Comparison of ENCODE assay signal across 1 cellular context in the genomic region with DNA sequence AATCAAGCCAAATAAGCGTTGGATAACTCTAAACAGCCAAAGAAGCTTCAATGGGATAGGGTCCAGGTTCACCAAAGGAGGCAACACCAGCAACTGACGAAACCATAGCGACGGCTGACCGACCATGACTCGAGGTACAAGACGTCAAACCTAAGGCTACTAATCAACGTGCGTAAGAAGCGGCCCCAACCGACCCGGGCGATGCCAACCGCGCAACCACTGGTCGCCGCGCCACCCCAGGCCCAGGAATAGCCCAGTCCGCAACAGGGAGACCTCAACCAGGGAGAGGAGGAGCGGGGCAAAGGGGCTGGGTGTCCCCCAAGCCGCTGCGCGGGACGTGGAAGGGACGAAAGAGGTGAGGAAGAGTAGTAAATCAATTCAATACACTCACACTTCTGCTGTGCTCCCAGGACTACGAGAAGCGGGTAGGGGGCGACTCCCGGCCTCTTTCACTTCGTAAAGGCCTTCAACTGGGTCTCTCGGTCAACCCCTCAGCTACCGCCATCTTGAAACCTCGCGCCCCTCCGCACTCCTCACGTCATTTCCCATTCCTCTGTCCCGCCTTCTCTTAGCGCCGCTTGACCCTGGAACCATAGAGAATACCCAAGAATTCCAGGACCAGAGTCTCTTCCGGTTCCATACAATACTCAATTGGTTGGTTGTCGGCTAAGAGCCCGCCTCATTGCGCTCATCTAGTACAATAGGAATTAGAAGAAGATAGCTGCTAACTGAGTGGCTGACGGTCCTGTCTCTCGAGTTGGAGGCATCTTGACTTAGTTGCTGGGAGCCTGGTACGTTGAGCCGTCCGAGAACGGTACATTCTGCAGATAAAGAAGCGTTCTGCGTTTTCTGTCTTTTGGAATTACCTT.
TF ChIP-seq lines count a peak whose summit lies in the region.

A gene with protein sequence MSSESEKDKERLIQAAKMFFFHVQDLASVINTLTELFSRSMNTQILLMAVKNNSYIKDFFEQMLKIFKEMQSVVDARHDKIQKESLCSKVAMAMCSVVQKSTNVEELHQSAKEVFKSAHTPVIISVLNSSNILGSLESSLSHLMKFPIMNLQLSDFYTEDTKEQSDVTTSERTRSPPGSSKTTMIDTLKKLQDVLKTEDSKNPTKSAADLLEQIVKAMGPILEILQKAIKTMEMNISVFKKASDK (plus strand): TSS at position 710 of the 869 bp plus-strand sequence. CDS start 19,266 bp downstream, outside the sequence.
A gene (minus strand): TSS at position 518 of the 869 bp plus-strand sequence. CDS start 2,095 bp downstream, outside the sequence.

TF ChIP-seq in K562, 482 proteins besides CTCF, POLR2A, EP300 and RAD21 (continued from another document and continues in another):
- TF ChIP-seq, protein P1, sequence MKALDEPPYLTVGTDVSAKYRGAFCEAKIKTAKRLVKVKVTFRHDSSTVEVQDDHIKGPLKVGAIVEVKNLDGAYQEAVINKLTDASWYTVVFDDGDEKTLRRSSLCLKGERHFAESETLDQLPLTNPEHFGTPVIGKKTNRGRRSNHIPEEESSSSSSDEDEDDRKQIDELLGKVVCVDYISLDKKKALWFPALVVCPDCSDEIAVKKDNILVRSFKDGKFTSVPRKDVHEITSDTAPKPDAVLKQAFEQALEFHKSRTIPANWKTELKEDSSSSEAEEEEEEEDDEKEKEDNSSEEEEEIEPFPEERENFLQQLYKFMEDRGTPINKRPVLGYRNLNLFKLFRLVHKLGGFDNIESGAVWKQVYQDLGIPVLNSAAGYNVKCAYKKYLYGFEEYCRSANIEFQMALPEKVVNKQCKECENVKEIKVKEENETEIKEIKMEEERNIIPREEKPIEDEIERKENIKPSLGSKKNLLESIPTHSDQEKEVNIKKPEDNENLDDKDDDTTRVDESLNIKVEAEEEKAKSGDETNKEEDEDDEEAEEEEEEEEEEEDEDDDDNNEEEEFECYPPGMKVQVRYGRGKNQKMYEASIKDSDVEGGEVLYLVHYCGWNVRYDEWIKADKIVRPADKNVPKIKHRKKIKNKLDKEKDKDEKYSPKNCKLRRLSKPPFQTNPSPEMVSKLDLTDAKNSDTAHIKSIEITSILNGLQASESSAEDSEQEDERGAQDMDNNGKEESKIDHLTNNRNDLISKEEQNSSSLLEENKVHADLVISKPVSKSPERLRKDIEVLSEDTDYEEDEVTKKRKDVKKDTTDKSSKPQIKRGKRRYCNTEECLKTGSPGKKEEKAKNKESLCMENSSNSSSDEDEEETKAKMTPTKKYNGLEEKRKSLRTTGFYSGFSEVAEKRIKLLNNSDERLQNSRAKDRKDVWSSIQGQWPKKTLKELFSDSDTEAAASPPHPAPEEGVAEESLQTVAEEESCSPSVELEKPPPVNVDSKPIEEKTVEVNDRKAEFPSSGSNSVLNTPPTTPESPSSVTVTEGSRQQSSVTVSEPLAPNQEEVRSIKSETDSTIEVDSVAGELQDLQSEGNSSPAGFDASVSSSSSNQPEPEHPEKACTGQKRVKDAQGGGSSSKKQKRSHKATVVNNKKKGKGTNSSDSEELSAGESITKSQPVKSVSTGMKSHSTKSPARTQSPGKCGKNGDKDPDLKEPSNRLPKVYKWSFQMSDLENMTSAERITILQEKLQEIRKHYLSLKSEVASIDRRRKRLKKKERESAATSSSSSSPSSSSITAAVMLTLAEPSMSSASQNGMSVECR (CRISPR knock-in tag; IDR thresholded peaks at IDR 0.05) = 0 out of 2 replicates have a peak, but pooled peaks have one; percentile 44
- TF ChIP-seq, protein P2, sequence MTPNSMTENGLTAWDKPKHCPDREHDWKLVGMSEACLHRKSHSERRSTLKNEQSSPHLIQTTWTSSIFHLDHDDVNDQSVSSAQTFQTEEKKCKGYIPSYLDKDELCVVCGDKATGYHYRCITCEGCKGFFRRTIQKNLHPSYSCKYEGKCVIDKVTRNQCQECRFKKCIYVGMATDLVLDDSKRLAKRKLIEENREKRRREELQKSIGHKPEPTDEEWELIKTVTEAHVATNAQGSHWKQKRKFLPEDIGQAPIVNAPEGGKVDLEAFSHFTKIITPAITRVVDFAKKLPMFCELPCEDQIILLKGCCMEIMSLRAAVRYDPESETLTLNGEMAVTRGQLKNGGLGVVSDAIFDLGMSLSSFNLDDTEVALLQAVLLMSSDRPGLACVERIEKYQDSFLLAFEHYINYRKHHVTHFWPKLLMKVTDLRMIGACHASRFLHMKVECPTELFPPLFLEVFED (CRISPR knock-in tag; conservative IDR thresholded peaks at IDR 0.05) = no peak
- TF ChIP-seq, protein P3, sequence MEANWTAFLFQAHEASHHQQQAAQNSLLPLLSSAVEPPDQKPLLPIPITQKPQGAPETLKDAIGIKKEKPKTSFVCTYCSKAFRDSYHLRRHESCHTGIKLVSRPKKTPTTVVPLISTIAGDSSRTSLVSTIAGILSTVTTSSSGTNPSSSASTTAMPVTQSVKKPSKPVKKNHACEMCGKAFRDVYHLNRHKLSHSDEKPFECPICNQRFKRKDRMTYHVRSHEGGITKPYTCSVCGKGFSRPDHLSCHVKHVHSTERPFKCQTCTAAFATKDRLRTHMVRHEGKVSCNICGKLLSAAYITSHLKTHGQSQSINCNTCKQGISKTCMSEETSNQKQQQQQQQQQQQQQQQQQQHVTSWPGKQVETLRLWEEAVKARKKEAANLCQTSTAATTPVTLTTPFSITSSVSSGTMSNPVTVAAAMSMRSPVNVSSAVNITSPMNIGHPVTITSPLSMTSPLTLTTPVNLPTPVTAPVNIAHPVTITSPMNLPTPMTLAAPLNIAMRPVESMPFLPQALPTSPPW (CRISPR knock-in tag; IDR thresholded peaks at IDR 0.05) = peak; percentile 47; the same call in 1 of the 2 replicates
- no peak for TF ChIP-seq TRIM24 (IDR thresholded peaks at IDR 0.05)
- TF ChIP-seq HCFC1 (IDR thresholded peaks at IDR 0.05; ENCODE audit: low read depth, low read length) = peak; percentile 61
- peak; percentile 52 for TF ChIP-seq CHD2 (IDR thresholded peaks at IDR 0.05; ENCODE audit: low read depth, low read length)
- TF ChIP-seq, protein P4, sequence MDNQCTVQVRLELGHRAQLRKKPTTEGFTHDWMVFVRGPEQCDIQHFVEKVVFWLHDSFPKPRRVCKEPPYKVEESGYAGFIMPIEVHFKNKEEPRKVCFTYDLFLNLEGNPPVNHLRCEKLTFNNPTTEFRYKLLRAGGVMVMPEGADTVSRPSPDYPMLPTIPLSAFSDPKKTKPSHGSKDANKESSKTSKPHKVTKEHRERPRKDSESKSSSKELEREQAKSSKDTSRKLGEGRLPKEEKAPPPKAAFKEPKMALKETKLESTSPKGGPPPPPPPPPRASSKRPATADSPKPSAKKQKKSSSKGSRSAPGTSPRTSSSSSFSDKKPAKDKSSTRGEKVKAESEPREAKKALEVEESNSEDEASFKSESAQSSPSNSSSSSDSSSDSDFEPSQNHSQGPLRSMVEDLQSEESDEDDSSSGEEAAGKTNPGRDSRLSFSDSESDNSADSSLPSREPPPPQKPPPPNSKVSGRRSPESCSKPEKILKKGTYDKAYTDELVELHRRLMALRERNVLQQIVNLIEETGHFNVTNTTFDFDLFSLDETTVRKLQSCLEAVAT (IDR thresholded peaks at IDR 0.05) = no peak
- peak; percentile 55 for TF ChIP-seq HNRNPLL (IDR thresholded peaks at IDR 0.05; ENCODE audit: low read depth, low read length, poor library complexity, severe bottlenecking)
- TF ChIP-seq POLR2B (IDR thresholded peaks at IDR 0.05; ENCODE audit: low read depth, partially characterized antibody) = peak; percentile 70
- TF ChIP-seq FOXP1 (CRISPR knock-in tag; IDR thresholded peaks at IDR 0.05) = no peak
- TF ChIP-seq RB1 (IDR thresholded peaks at IDR 0.05; ENCODE audit: low read depth) = 0 out of 2 replicates have a peak, but pooled peaks have one; percentile 17
- TF ChIP-seq CXXC5 (CRISPR knock-in tag; IDR thresholded peaks at IDR 0.05) = peak; percentile 77; the same call in 1 of the 2 replicates
- TF ChIP-seq, protein P5, sequence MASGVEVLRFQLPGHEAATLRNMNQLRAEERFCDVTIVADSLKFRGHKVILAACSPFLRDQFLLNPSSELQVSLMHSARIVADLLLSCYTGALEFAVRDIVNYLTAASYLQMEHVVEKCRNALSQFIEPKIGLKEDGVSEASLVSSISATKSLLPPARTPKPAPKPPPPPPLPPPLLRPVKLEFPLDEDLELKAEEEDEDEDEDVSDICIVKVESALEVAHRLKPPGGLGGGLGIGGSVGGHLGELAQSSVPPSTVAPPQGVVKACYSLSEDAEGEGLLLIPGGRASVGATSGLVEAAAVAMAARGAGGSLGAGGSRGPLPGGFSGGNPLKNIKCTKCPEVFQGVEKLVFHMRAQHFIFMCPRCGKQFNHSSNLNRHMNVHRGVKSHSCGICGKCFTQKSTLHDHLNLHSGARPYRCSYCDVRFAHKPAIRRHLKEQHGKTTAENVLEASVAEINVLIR (CRISPR knock-in tag; IDR thresholded peaks at IDR 0.05) = peak; percentile 48
- peak; percentile 30 for TF ChIP-seq PHF20 (IDR thresholded peaks at IDR 0.05; ENCODE audit: partially characterized antibody)
- no peak for TF ChIP-seq ZNF384 (IDR thresholded peaks at IDR 0.05; ENCODE audit: low read depth, low read length)
- TF ChIP-seq ARHGAP35 (IDR thresholded peaks at IDR 0.05; ENCODE audit: partially characterized antibody) = no peak
- TF ChIP-seq PHF8 (IDR thresholded peaks at IDR 0.05; ENCODE audit: borderline replicate concordance, low read length) = peak; percentile 79; the same call in 1 of the 2 replicates
- TF ChIP-seq, protein P6, sequence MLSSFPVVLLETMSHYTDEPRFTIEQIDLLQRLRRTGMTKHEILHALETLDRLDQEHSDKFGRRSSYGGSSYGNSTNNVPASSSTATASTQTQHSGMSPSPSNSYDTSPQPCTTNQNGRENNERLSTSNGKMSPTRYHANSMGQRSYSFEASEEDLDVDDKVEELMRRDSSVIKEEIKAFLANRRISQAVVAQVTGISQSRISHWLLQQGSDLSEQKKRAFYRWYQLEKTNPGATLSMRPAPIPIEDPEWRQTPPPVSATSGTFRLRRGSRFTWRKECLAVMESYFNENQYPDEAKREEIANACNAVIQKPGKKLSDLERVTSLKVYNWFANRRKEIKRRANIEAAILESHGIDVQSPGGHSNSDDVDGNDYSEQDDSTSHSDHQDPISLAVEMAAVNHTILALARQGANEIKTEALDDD (IDR thresholded peaks at IDR 0.05) = 0 out of 2 replicates have a peak, but pooled peaks have one; percentile 56
- TF ChIP-seq CREB1 (IDR thresholded peaks at IDR 0.05) = peak; percentile 53; the same call in 1 of the 2 replicates
- no peak for TF ChIP-seq CREB1 (CRISPR knock-in tag; IDR thresholded peaks at IDR 0.05)
- TF ChIP-seq, protein P7, sequence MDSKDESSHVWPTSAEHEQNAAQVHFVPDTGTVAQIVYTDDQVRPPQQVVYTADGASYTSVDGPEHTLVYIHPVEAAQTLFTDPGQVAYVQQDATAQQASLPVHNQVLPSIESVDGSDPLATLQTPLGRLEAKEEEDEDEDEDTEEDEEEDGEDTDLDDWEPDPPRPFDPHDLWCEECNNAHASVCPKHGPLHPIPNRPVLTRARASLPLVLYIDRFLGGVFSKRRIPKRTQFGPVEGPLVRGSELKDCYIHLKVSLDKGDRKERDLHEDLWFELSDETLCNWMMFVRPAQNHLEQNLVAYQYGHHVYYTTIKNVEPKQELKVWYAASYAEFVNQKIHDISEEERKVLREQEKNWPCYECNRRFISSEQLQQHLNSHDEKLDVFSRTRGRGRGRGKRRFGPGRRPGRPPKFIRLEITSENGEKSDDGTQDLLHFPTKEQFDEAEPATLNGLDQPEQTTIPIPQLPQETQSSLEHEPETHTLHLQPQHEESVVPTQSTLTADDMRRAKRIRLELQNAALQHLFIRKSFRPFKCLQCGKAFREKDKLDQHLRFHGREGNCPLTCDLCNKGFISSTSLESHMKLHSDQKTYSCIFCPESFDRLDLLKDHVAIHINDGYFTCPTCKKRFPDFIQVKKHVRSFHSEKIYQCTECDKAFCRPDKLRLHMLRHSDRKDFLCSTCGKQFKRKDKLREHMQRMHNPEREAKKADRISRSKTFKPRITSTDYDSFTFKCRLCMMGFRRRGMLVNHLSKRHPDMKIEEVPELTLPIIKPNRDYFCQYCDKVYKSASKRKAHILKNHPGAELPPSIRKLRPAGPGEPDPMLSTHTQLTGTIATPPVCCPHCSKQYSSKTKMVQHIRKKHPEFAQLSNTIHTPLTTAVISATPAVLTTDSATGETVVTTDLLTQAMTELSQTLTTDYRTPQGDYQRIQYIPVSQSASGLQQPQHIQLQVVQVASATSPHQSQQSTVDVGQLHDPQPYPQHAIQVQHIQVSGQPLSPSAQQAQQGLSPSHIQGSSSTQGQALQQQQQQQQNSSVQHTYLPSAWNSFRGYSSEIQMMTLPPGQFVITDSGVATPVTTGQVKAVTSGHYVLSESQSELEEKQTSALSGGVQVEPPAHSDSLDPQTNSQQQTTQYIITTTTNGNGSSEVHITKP (IDR thresholded peaks at IDR 0.05; ENCODE audit: partially characterized antibody) = peak; percentile 23
- TF ChIP-seq, protein P8, sequence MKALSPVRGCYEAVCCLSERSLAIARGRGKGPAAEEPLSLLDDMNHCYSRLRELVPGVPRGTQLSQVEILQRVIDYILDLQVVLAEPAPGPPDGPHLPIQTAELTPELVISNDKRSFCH (CRISPR knock-in tag; IDR thresholded peaks at IDR 0.05) = no peak
- TF ChIP-seq, protein P8 (tag; IDR thresholded peaks at IDR 0.05) = peak; percentile 18; the same call in 1 of the 2 replicates
- 0 out of 2 replicates have a peak, but pooled peaks have one; percentile 59 for TF ChIP-seq BRD4 (IDR thresholded peaks at IDR 0.05)
- TF ChIP-seq PML (IDR thresholded peaks at IDR 0.05; ENCODE audit: low read length) = 0 out of 2 replicates have a peak, but pooled peaks have one; percentile 20
- peak; percentile 85 for TF ChIP-seq NR2C1 (IDR thresholded peaks at IDR 0.05)
- TF ChIP-seq NR2C1 (tag; IDR thresholded peaks at IDR 0.05) = peak; percentile 87
- no peak for TF ChIP-seq SMARCA4 (IDR thresholded peaks at IDR 0.05)
- TF ChIP-seq ASH1L (IDR thresholded peaks at IDR 0.05; ENCODE audit: borderline replicate concordance, low read depth, partially characterized antibody) = peak; percentile 50
- no peak for TF ChIP-seq ZNF175 (CRISPR knock-in tag; IDR thresholded peaks at IDR 0.05; ENCODE audit: low read depth)
- TF ChIP-seq EHMT2 (IDR thresholded peaks at IDR 0.05) = no peak
- no peak for TF ChIP-seq ETV1 (tag; conservative IDR thresholded peaks at IDR 0.05; ENCODE audit: low read depth)
- no peak for TF ChIP-seq TAL1 (IDR thresholded peaks at IDR 0.05)
- TF ChIP-seq RFX1 (IDR thresholded peaks at IDR 0.05) = peak; percentile 75
- TF ChIP-seq NCOA2 (IDR thresholded peaks at IDR 0.05; ENCODE audit: partially characterized antibody in 2 of 2) = no peak
- TF ChIP-seq EP400 (IDR thresholded peaks at IDR 0.05) = peak; percentile 68
- TF ChIP-seq RBFOX2 (IDR thresholded peaks at IDR 0.05; ENCODE audit: low read depth, low read length) = peak; percentile 78
